25 cellular contexts compared by ENCODE assay signal in the genomic region with DNA sequence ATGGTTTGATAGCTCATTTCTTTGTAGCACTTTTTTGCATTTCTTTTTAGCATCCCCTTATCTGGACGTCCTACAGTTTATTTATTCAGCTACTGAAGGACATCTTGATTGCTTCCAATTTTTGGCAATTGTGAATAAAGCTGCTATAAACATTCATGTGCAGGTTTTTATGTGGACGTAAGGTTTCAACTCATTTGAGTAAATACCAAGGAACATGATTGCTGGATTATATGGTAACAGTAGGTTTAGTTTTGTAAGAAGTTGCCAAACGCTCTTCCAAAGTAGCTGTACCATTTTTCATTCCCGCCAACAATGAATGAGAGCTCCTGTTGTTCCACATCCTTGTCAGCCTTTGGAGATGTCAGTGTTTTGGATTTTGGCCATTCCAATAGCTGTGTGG.
"Had no signal": no experiment of that assay in that cellular context is flagged by ENCODE, and none has a peak within 500 bp of the region (broad histone marks: within the 10 kb centered on the region; RNA-seq: fewer than 3 reads in every experiment).

No MANE protein-coding gene starts in this region.

- ATAC-seq: effector memory CD8-positive, alpha-beta T cell; esophagus mucosa; foreskin keratinocyte; gastrocnemius medialis; gastroesophageal sphincter; heart left ventricle; heart right ventricle had no signal

- DNase-seq: colonic mucosa; cortex of kidney; dermis blood vessel endothelial cell; dorsolateral prefrontal cortex; effector CD4-positive, alpha-beta T cell; effector CD8-positive, alpha-beta T cell; effector memory CD4-positive, alpha-beta T cell; effector memory CD8-positive, alpha-beta T cell; endodermal cell; erythroblast; esophagus squamous epithelium; foreskin fibroblast; foreskin keratinocyte; foreskin melanocyte; gastrocnemius medialis; glutamatergic neuron; head of caudate nucleus; heart left ventricle; heart right ventricle had no signal

- H3K27ac ChIP-seq: colonic mucosa, coronary artery, dorsolateral prefrontal cortex, epithelial cell of prostate, esophagus muscularis mucosa, esophagus squamous epithelium, foreskin keratinocyte, gastrocnemius medialis, gastroesophageal sphincter, heart left ventricle, heart right ventricle, hepatocyte had no signal

- H3K4me3 ChIP-seq: colonic mucosa, coronary artery, dorsolateral prefrontal cortex, esophagus muscularis mucosa, esophagus squamous epithelium, gastrocnemius medialis, gastroesophageal sphincter, heart left ventricle, heart right ventricle, hepatocyte had no signal
